In the genomic region with DNA sequence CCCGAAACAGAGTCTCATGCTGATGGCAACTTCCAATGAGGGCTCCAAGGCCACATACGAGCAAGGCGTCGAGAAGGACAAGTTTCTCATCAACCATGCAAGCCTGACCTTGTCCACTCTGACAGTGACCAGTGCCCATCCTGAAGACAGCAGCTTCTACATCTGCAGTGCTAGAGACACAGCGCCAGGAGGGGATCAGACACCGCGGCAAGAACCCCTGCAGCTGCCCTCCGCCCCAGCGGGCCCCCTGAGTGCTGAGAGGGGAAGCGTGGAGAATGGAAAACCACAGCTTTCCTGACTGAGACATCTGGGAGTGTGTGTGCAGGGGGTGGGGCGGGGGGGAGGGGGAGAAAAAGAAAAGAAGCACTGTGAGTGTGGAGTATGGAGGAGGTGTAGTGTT, we compare ENCODE assay signal across 7 cellular contexts.
DNase-seq lines count a peak whose midpoint lies in the region; ATAC-seq and TF ChIP-seq lines count a peak whose summit lies in the region.
"Not testable (repeated sequence)": the region's sequence is repeated elsewhere in the genome, so short reads cannot be mapped to it uniquely, and the experiment has no call there.

No MANE protein-coding gene starts in this region.

- ATAC-seq in CD8-positive, alpha-beta T cell; activated T-cell treated with anti-CD3 and anti-CD28 coated beads, Interleukin-2, amount 50 U/mL, for 72 hours (replicated peaks in 1 of 2); naive thymus-derived CD4-positive, alpha-beta T cell: not testable (repeated sequence)
- peak in 1 of 4 experiments; percentile 6 for ATAC-seq in T-cell (replicated peaks in 1 of 4)

- not testable (repeated sequence) for DNase-seq in CD8-positive, alpha-beta T cell; T-cell; activated CD4-positive, alpha-beta memory T cell treated with anti-CD3 and anti-CD28 coated beads for 36 hours; activated T-cell treated with anti-CD3 and anti-CD28 coated beads, Interleukin-2, amount 50 U/mL, for 72 hours; naive thymus-derived CD4-positive, alpha-beta T cell

- not testable (repeated sequence) for H3K27ac Mint-ChIP-seq in CD8-positive, alpha-beta T cell; activated T-cell treated with anti-CD3 and anti-CD28 coated beads, Interleukin-2, amount 50 U/mL, for 72 hours
- peak overlapping the region; percentile 79 to 94 for H3K27ac Mint-ChIP-seq in T-cell
- H3K27ac Mint-ChIP-seq in activated CD4-positive, alpha-beta memory T cell treated with anti-CD3 and anti-CD28 coated beads for 36 hours: peak overlapping the region; percentile 86
- peak overlapping the region; percentile 46 for H3K27ac Mint-ChIP-seq in activated naive CD8-positive, alpha-beta T cell
- H3K27ac Mint-ChIP-seq in naive thymus-derived CD4-positive, alpha-beta T cell: peak overlapping the region in 8 of 9 donors; percentile 74 to 96 (median 85)

- not testable (repeated sequence) for H3K36me3 ChIP-seq in CD8-positive, alpha-beta T cell (ENCODE audit: insufficient read depth, low read length); naive thymus-derived CD4-positive, alpha-beta T cell (ENCODE audit: control insufficient read depth in 2 of 3, insufficient read depth in 3 of 3, low read length in 3 of 3); thymus (ENCODE audit: control insufficient read depth, insufficient read depth)

- not testable (repeated sequence) for TF ChIP-seq CTCF in CD8-positive, alpha-beta T cell (IDR thresholded peaks at IDR 0.05)

- peak overlapping the region; percentile 78 for H3K4me3 Mint-ChIP-seq in CD8-positive, alpha-beta T cell
- H3K4me3 Mint-ChIP-seq in T-cell: peak overlapping the region; percentile 61 to 83 (median 78)
- H3K4me3 Mint-ChIP-seq in activated CD4-positive, alpha-beta memory T cell treated with anti-CD3 and anti-CD28 coated beads for 36 hours: peak overlapping the region; percentile 78
- peak overlapping the region; percentile 79 to 83 for H3K4me3 Mint-ChIP-seq in activated T-cell treated with anti-CD3 and anti-CD28 coated beads, Interleukin-2, amount 50 U/mL, for 72 hours
- peak overlapping the region; percentile 80 for H3K4me3 Mint-ChIP-seq in activated naive CD8-positive, alpha-beta T cell
- peak overlapping the region in 9 of 10 donors; percentile 61 to 89 (median 83) for H3K4me3 Mint-ChIP-seq in naive thymus-derived CD4-positive, alpha-beta T cell

- not testable (repeated sequence) for H3K4me3 ChIP-seq in CD8-positive, alpha-beta T cell (ENCODE audit: low read depth, low read length); naive thymus-derived CD4-positive, alpha-beta T cell (ENCODE audit: low read length)
- peak overlapping the region; percentile 42 for H3K4me3 ChIP-seq in thymus (ENCODE audit: low read length)

- CTCF ChIA-PET in CD8-positive, alpha-beta T cell (lab: Charles Lee): interaction anchor here (1.0 to 2.0 kb wide), 5 partner anchors 10 to 183 kb away, joined by 3 to 5 read pairs (median 3); no protein-coding TSS in a partner anchor
- CTCF ChIA-PET in T-cell (lab: Charles Lee): interaction anchor here (0.6 to 0.7 kb wide), 2 partner anchors 27 to 156 kb away, joined by 3 to 7 read pairs; no protein-coding TSS in a partner anchor
- CTCF ChIA-PET in activated CD4-positive, alpha-beta memory T cell treated with anti-CD3 and anti-CD28 coated beads for 36 hours (lab: Charles Lee): interaction anchor here (0.9 to 2.6 kb wide), 5 partner anchors 15 to 161 kb away, joined by 3 to 10 read pairs (median 3); no protein-coding TSS in a partner anchor
- CTCF ChIA-PET in naive thymus-derived CD4-positive, alpha-beta T cell (lab: Charles Lee): interaction anchor here (1.2 kb wide), 1 partner anchor 171 kb away, joined by 4 read pairs; no protein-coding TSS in a partner anchor

- H3K27ac ChIP-seq in CD8-positive, alpha-beta T cell (ENCODE audit: low read depth, low read length): not testable (repeated sequence)
- H3K27ac ChIP-seq in naive thymus-derived CD4-positive, alpha-beta T cell (ENCODE audit: low read depth, low read length): peak overlapping the region; percentile 58
- H3K27ac ChIP-seq in thymus (ENCODE audit: low read depth): peak overlapping the region; percentile 79

- not testable (repeated sequence) for H3K4me1 Mint-ChIP-seq in CD8-positive, alpha-beta T cell (ENCODE audit: low read depth); T-cell; activated CD4-positive, alpha-beta memory T cell treated with anti-CD3 and anti-CD28 coated beads for 36 hours (ENCODE audit: low read depth); activated T-cell treated with anti-CD3 and anti-CD28 coated beads, Interleukin-2, amount 50 U/mL, for 72 hours (ENCODE audit: low read depth); activated naive CD8-positive, alpha-beta T cell (ENCODE audit: low read depth)
- H3K4me1 Mint-ChIP-seq in naive thymus-derived CD4-positive, alpha-beta T cell: peaks cover 0 to 10% (median 5%) of the 10 kb centered on the region in 7 donors

- not testable (repeated sequence) for H3K9me3 Mint-ChIP-seq in CD8-positive, alpha-beta T cell; T-cell; activated CD4-positive, alpha-beta memory T cell treated with anti-CD3 and anti-CD28 coated beads for 36 hours; activated T-cell treated with anti-CD3 and anti-CD28 coated beads, Interleukin-2, amount 50 U/mL, for 72 hours; activated naive CD8-positive, alpha-beta T cell (ENCODE audit: low read depth); naive thymus-derived CD4-positive, alpha-beta T cell

- POLR2A ChIA-PET in CD8-positive, alpha-beta T cell (lab: Charles Lee): interaction anchor here (1.6 to 2.2 kb wide), 2 partner anchors 170 to 171 kb away, joined by 4 to 13 read pairs; no protein-coding TSS in a partner anchor
- POLR2A ChIA-PET in T-cell (lab: Charles Lee): interaction anchor here in 1 of 2 donors (0.6 kb wide), 1 partner anchor 168 kb away, joined by 4 read pairs; no protein-coding TSS in a partner anchor
- POLR2A ChIA-PET in activated CD4-positive, alpha-beta memory T cell treated with anti-CD3 and anti-CD28 coated beads for 36 hours (lab: Charles Lee): not testable (repeated sequence)
- POLR2A ChIA-PET in naive thymus-derived CD4-positive, alpha-beta T cell (lab: Charles Lee): interaction anchor here (0.6 to 2.8 kb wide), 3 partner anchors 171 to 186 kb away, joined by 4 to 24 read pairs (median 4); no protein-coding TSS in a partner anchor

- H3K9me3 ChIP-seq in CD8-positive, alpha-beta T cell (ENCODE audit: low read length); naive thymus-derived CD4-positive, alpha-beta T cell (ENCODE audit: control insufficient read depth in 2 of 3, low read length in 3 of 3); thymus (ENCODE audit: control insufficient read depth): not testable (repeated sequence)

- H3K27me3 Mint-ChIP-seq in CD8-positive, alpha-beta T cell (ENCODE audit: low read depth); T-cell; activated CD4-positive, alpha-beta memory T cell treated with anti-CD3 and anti-CD28 coated beads for 36 hours; activated T-cell treated with anti-CD3 and anti-CD28 coated beads, Interleukin-2, amount 50 U/mL, for 72 hours (ENCODE audit: low read depth); activated naive CD8-positive, alpha-beta T cell: not testable (repeated sequence)
- H3K27me3 Mint-ChIP-seq in naive thymus-derived CD4-positive, alpha-beta T cell: peaks cover 0 to 19% (median 0%) of the 10 kb centered on the region in 5 donors

- H3K36me3 Mint-ChIP-seq in CD8-positive, alpha-beta T cell; T-cell; activated CD4-positive, alpha-beta memory T cell treated with anti-CD3 and anti-CD28 coated beads for 36 hours; activated T-cell treated with anti-CD3 and anti-CD28 coated beads, Interleukin-2, amount 50 U/mL, for 72 hours (ENCODE audit: insufficient read depth in 2 of 2); activated naive CD8-positive, alpha-beta T cell; naive thymus-derived CD4-positive, alpha-beta T cell: not testable (repeated sequence)

- not testable (repeated sequence) for H3K27me3 ChIP-seq in CD8-positive, alpha-beta T cell (ENCODE audit: insufficient read depth, low read length); naive thymus-derived CD4-positive, alpha-beta T cell (ENCODE audit: control insufficient read depth in 2 of 2, insufficient read depth in 2 of 2, low read length in 2 of 2); thymus (ENCODE audit: control insufficient read depth, insufficient read depth)

- WGBS in thymus: 15% methylated on average over 11 of the region's 11 CpGs

- H3K4me1 ChIP-seq in CD8-positive, alpha-beta T cell (ENCODE audit: insufficient read depth, low read length); naive thymus-derived CD4-positive, alpha-beta T cell (ENCODE audit: control insufficient read depth in 2 of 2, insufficient read depth in 2 of 2, low read length in 2 of 2); thymus (ENCODE audit: control insufficient read depth, insufficient read depth, low read length): not testable (repeated sequence)

- intact Hi-C loops in CD8-positive, alpha-beta T cell (cut with DNase I, micrococcal nuclease); naive thymus-derived CD4-positive, alpha-beta T cell (cut with micrococcal nuclease): not testable (repeated sequence)
- intact Hi-C loops in activated CD4-positive, alpha-beta memory T cell treated with anti-CD3 and anti-CD28 coated beads for 36 hours (cut with micrococcal nuclease): loop anchor here (2.0 kb wide), 1 partner anchor 92 kb away; no protein-coding TSS in a partner anchor
